15 cellular contexts compared by ENCODE assay signal in the genomic region with DNA sequence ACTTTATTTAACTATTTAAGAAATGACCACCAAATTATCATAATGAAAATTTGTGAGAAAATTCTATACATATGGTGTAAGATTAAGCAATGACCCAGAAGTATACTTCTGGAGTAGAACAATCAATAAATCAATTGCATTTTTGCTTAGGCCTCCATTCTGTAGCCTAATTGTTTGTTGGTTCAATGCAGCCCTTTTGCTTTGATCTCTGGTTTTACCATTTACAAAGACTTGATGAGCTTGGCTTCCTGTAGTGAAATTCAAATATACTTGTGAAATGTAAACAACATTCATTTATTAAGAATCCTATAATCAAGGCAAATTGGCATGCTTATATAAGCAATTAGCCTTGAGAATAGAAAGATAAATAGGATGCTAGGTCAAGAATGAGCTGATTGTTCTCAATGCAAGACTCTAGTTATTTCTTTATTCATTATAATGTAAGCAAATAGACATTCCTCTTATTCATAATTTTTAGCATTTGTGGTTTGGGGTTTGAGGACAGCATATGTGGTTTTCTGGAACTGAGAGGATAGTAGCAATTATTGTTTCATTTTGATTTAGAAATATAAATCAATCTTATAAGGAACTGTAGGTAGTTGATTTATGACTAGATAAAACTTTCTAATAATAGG.
"Had no signal": no experiment of that assay in that cellular context is flagged by ENCODE, and none has a peak within 500 bp of the region (broad histone marks: within the 10 kb centered on the region; RNA-seq: fewer than 3 reads in every experiment).

No MANE protein-coding gene starts in this region.

- H3K4me3 ChIP-seq: mucosa of descending colon, skin epidermis had no signal

- H3K27me3 ChIP-seq: neutrophil had no signal

- DNase-seq: activated CD4-positive, alpha-beta T cell treated with anti-CD3 and anti-CD28 coated beads for 1 hour; activated CD4-positive, alpha-beta T cell treated with anti-CD3 and anti-CD28 coated beads, Interleukin-2, amount 50 U/mL, for 48 hours; activated CD8-positive, alpha-beta memory T cell treated with anti-CD3 and anti-CD28 coated beads, Interleukin-2, amount 10 ng/mL, durations not matched to agents 7 days and 5 days; activated effector memory CD4-positive, alpha-beta T cell treated with anti-CD3 and anti-CD28 coated beads, Interleukin-2, amount 50 U/mL, for 16 hours; activated T-cell treated with anti-CD3 and anti-CD28 coated beads, Interleukin-2, amount 50 U/mL, for 24 hours; amniotic stem cell; cerebellar nuclear complex; dermis blood vessel endothelial cell; endodermal cell; erythroblast; mucosa of descending colon; naive thymus-derived CD8-positive, alpha-beta T cell; retina had no signal

- H3K9me3 ChIP-seq: mucosa of descending colon, neutrophil had no signal

- H3K36me3 ChIP-seq: neutrophil had no signal

- H3K27ac ChIP-seq: neutrophil, skin epidermis had no signal
